13 cellular contexts compared by ENCODE assay signal in genomic region chr1:155009742-155010141, GRCh38. TPM values are rescaled to one million over a fixed set of nuclear protein-coding genes. Genes with fewer than 3 reads are reported as not detected.
DNase-seq lines count a peak whose midpoint lies in the region; ATAC-seq and TF ChIP-seq lines count a peak whose summit lies in the region.
"Had no signal": no experiment of that assay in that cellular context is flagged by ENCODE, and none has a peak within 500 bp of the region (broad histone marks: within the 10 kb centered on the region; RNA-seq: fewer than 3 reads in every experiment).

No MANE protein-coding gene starts in this region.

- H3K4me3 Mint-ChIP-seq in activated naive CD4-positive, alpha-beta T cell treated with anti-CD3 and anti-CD28 coated beads, Interleukin-2, amount 10 ng/mL, durations not matched to agents 7 days and 5 days: peak overlapping the region; percentile 93
- H3K4me3 Mint-ChIP-seq in activated naive CD8-positive, alpha-beta T cell treated with anti-CD3 and anti-CD28 coated beads for 36 hours: peak overlapping the region; percentile 25

- in situ Hi-C loops in transverse colon (cut with MboI; ENCODE audit: low pct_ligation_motif_present in 1 of 4, low pct_unique_long_range_greater_than_20kb in 1 of 4, low sequenced_read_pairs in 3 of 4): no loop called here

- H3K4me1 ChIP-seq in mucosa of stomach (ENCODE audit: control insufficient read depth, insufficient read depth, low read length): peaks cover 95% of the 10 kb centered on the region
- peaks cover 45 to 94% (median 86%) of the 10 kb centered on the region in 4 donors for H3K4me1 ChIP-seq in transverse colon

- TF ChIP-seq POLR2A in transverse colon (IDR thresholded peaks at IDR 0.05): no peak

- H3K27me3 Mint-ChIP-seq in activated naive CD4-positive, alpha-beta T cell treated with anti-CD3 and anti-CD28 coated beads, Interleukin-2, amount 10 ng/mL, durations not matched to agents 7 days and 5 days: no peaks in the 10 kb centered on the region
- no peaks in the 10 kb centered on the region for H3K27me3 Mint-ChIP-seq in activated naive CD8-positive, alpha-beta T cell treated with anti-CD3 and anti-CD28 coated beads for 36 hours

- CTCF ChIA-PET in activated naive CD4-positive, alpha-beta T cell treated with anti-CD3 and anti-CD28 coated beads, Interleukin-2, amount 10 ng/mL, durations not matched to agents 7 days and 5 days (lab: Charles Lee): interaction anchor here (1.2 to 5.0 kb wide), 4 partner anchors 10 to 163 kb away, joined by 3 to 21 read pairs (median 4); partner anchors contain the start of gene KRTCAP2

- no peak for TF ChIP-seq EP300 in transverse colon (IDR thresholded peaks at IDR 0.05; ENCODE audit: low read depth)

- no peaks in the 10 kb centered on the region for H3K9me3 ChIP-seq in mucosa of stomach (ENCODE audit: control insufficient read depth, low read length)
- no peaks in the 10 kb centered on the region for H3K9me3 ChIP-seq in transverse colon

- peak overlapping the region; percentile 96 to 100 (median 98) for H3K27ac ChIP-seq in transverse colon
- H3K27ac ChIP-seq: brain microvascular endothelial cell had no signal

- H3K27me3 ChIP-seq in mucosa of stomach (ENCODE audit: control insufficient read depth, insufficient read depth, low read length) (no peaks in the 10 kb centered on the region), transverse colon (no peaks in the 10 kb centered on the region)
- H3K27me3 ChIP-seq: brain microvascular endothelial cell had no signal

- no peak overlapping the region for H3K4me3 ChIP-seq in mucosa of stomach (ENCODE audit: low read length)
- H3K4me3 ChIP-seq in transverse colon: peak overlapping the region in 3 of 4 donors; percentile 23 to 56 (median 28)

- 86 to 94% methylated on average over 4 to 5 of the region's 5 CpGs for WGBS in transverse colon (ENCODE audit: low coverage in 1 of 2), 2 donors

- peaks cover 82% of the 10 kb centered on the region for H3K4me1 Mint-ChIP-seq in activated naive CD4-positive, alpha-beta T cell treated with anti-CD3 and anti-CD28 coated beads, Interleukin-2, amount 10 ng/mL, durations not matched to agents 7 days and 5 days
- peaks cover 69% of the 10 kb centered on the region for H3K4me1 Mint-ChIP-seq in activated naive CD8-positive, alpha-beta T cell treated with anti-CD3 and anti-CD28 coated beads for 36 hours

- H3K36me3 Mint-ChIP-seq in activated naive CD4-positive, alpha-beta T cell treated with anti-CD3 and anti-CD28 coated beads, Interleukin-2, amount 10 ng/mL, durations not matched to agents 7 days and 5 days: peaks cover 34% of the 10 kb centered on the region
- H3K36me3 Mint-ChIP-seq in activated naive CD8-positive, alpha-beta T cell treated with anti-CD3 and anti-CD28 coated beads for 36 hours: peaks cover 3% of the 10 kb centered on the region

- intact Hi-C loops in transverse colon (cut with DNase I; ENCODE audit: low total_unique reads): no loop called here

- H3K9ac ChIP-seq in mucosa of stomach (ENCODE audit: low read length): peak overlapping the region; percentile 69

- no peak for TF ChIP-seq CTCF in transverse colon (IDR thresholded peaks at IDR 0.05)

- H3K9me3 Mint-ChIP-seq in activated naive CD4-positive, alpha-beta T cell treated with anti-CD3 and anti-CD28 coated beads, Interleukin-2, amount 10 ng/mL, durations not matched to agents 7 days and 5 days: no peaks in the 10 kb centered on the region
- no peaks in the 10 kb centered on the region for H3K9me3 Mint-ChIP-seq in activated naive CD8-positive, alpha-beta T cell treated with anti-CD3 and anti-CD28 coated beads for 36 hours

- DNase-seq in activated naive CD4-positive, alpha-beta T cell treated with anti-CD3 and anti-CD28 coated beads, Interleukin-2, amount 10 ng/mL, durations not matched to agents 7 days and 5 days: no peak
- DNase-seq in activated naive CD4-positive, alpha-beta T cell treated with Interleukin-2 at 50 U/mL for 16 hours: no peak
- DNase-seq in activated naive CD8-positive, alpha-beta T cell treated with anti-CD3 and anti-CD28 coated beads for 36 hours: no peak
- DNase-seq in transverse colon (no peak), islet precursor cell (no peak), NCI-H526 (lab: John Stamatoyannopoulos, UW) (no peak)
- DNase-seq: brain microvascular endothelial cell, SHP77 treated with DMSO at 0.1 percent for 48 hours had no signal

- peaks cover 7% of the 10 kb centered on the region for H3K36me3 ChIP-seq in mucosa of stomach (ENCODE audit: control insufficient read depth, insufficient read depth, low read length)
- H3K36me3 ChIP-seq in transverse colon: peaks cover 0 to 3% (median under 1%) of the 10 kb centered on the region in 4 donors

- peak overlapping the region; percentile 90 for H3K27ac Mint-ChIP-seq in activated naive CD4-positive, alpha-beta T cell treated with anti-CD3 and anti-CD28 coated beads, Interleukin-2, amount 10 ng/mL, durations not matched to agents 7 days and 5 days
- H3K27ac Mint-ChIP-seq in activated naive CD8-positive, alpha-beta T cell treated with anti-CD3 and anti-CD28 coated beads for 36 hours: peak overlapping the region; percentile 6

- no peak for ATAC-seq in SK-N-SH treated with all-trans-retinoic acid at 6 μM for 48 hours

TF ChIP-seq in SK-N-SH treated with all-trans-retinoic acid at 6 μM for 48 hours, 23 proteins besides CTCF, POLR2A, EP300 and RAD21:
- TF ChIP-seq CREB5 (CRISPR knock-in tag; IDR thresholded peaks at IDR 0.05; ENCODE audit: low read depth): no peak
- TF ChIP-seq ZFP3 (CRISPR knock-in tag; IDR thresholded peaks at IDR 0.05): no peak
- no peak for TF ChIP-seq GLIS3 (CRISPR knock-in tag; IDR thresholded peaks at IDR 0.05)
- no peak for TF ChIP-seq ESRRG (CRISPR knock-in tag; IDR thresholded peaks at IDR 0.05)
TF ChIP-seq in SK-N-SH treated with all-trans-retinoic acid at 6 μM for 48 hours: peak in this region for 0.

RNA-seq across cellular contexts. Expression of gene ZBTB7B, which starts 7.1 kb away (rescaled TPM):
- total RNA-seq in activated naive CD8-positive, alpha-beta T cell treated with anti-CD3 and anti-CD28 coated beads for 36 hours: 10 to 100 TPM; 14.1 to 14.4 TPM
- total RNA-seq in transverse colon: 100 to 1,000 TPM in 3 of 4 donors, 10 to 100 TPM in 1; 85.2 to 513 (median 272) TPM

RNA-seq across cellular contexts. Expression of gene LENEP, which starts 16.4 kb away (rescaled TPM):
- total RNA-seq in activated naive CD8-positive, alpha-beta T cell treated with anti-CD3 and anti-CD28 coated beads for 36 hours: under 1 TPM in 1 of 2 experiments, not detected in 1; 0.66 TPM
- not detected for total RNA-seq in transverse colon
- total RNA-seq: M059J had no signal

RNA-seq across cellular contexts. Expression of gene DCST2, which starts 23.8 kb away (rescaled TPM):
- total RNA-seq in activated naive CD8-positive, alpha-beta T cell treated with anti-CD3 and anti-CD28 coated beads for 36 hours: under 1 TPM; 0.20 to 0.31 TPM
- 1 to 10 TPM in 3 of 4 donors, not detected in 1; 1.9 to 4.6 (median 4.5) TPM for total RNA-seq in transverse colon
- total RNA-seq: M059J had no signal

RNA-seq across cellular contexts. Expression of gene DCST1, which starts 23.9 kb away (rescaled TPM):
- total RNA-seq in activated naive CD8-positive, alpha-beta T cell treated with anti-CD3 and anti-CD28 coated beads for 36 hours: not detected
- under 1 TPM in 2 of 4 donors, not detected in 2; 0.32 to 0.41 TPM for total RNA-seq in transverse colon
- total RNA-seq: M059J, NCI-H460, pulmonary artery endothelial cell had no signal

RNA-seq across cellular contexts. Expression of gene FLAD1, which starts 26.6 kb away (rescaled TPM):
- total RNA-seq in activated naive CD8-positive, alpha-beta T cell treated with anti-CD3 and anti-CD28 coated beads for 36 hours: 10 to 100 TPM; 54.2 to 56.1 TPM
- 10 to 100 TPM; 32.7 to 42.4 (median 36.0) TPM for total RNA-seq in transverse colon

Comparison
In these comparisons a context has a peak if more than half of its experiments do, and no peak if none do; other contexts are left out.
1. RNA of gene ZBTB7B, which starts 7.1 kb away (total RNA-seq): 85.2 to 513 TPM in transverse colon; 14.1 to 14.4 TPM in activated naive CD8-positive, alpha-beta T cell treated with anti-CD3 and anti-CD28 coated beads for 36 hours; every median in the first group is over 4 times any median in the second.